ENCODE assay signal across 1 cellular context in the genomic region with DNA sequence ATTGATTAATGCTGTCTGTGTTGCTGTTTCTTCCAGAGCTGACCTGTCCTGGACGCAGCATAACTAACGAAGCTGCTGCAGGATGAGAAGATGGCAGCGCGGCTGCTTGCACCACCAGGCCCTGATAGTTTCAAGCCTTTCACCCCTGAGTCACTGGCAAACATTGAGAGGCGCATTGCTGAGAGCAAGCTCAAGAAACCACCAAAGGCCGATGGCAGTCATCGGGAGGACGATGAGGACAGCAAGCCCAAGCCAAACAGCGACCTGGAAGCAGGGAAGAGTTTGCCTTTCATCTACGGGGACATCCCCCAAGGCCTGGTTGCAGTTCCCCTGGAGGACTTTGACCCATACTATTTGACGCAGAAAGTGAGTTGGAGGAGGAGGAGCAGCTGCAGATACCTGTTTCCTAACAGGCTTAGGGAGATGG.
TF ChIP-seq lines count a peak whose summit lies in the region.

No MANE protein-coding gene starts in this region.

TF ChIP-seq in WTC11, 78 proteins besides CTCF, POLR2A, EP300 and RAD21:
- TF ChIP-seq, protein P1, sequence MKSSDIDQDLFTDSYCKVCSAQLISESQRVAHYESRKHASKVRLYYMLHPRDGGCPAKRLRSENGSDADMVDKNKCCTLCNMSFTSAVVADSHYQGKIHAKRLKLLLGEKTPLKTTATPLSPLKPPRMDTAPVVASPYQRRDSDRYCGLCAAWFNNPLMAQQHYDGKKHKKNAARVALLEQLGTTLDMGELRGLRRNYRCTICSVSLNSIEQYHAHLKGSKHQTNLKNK (CRISPR knock-in tag; IDR thresholded peaks at IDR 0.05): no peak
- no peak for TF ChIP-seq ZNF416 (CRISPR knock-in tag; IDR thresholded peaks at IDR 0.05)
- no peak for TF ChIP-seq ELF4 (CRISPR knock-in tag; IDR thresholded peaks at IDR 0.05; ENCODE audit: low read depth)
- TF ChIP-seq GRHL2 (CRISPR knock-in tag; IDR thresholded peaks at IDR 0.05; ENCODE audit: insufficient replicate concordance, severe bottlenecking): no peak
- TF ChIP-seq, protein P2, sequence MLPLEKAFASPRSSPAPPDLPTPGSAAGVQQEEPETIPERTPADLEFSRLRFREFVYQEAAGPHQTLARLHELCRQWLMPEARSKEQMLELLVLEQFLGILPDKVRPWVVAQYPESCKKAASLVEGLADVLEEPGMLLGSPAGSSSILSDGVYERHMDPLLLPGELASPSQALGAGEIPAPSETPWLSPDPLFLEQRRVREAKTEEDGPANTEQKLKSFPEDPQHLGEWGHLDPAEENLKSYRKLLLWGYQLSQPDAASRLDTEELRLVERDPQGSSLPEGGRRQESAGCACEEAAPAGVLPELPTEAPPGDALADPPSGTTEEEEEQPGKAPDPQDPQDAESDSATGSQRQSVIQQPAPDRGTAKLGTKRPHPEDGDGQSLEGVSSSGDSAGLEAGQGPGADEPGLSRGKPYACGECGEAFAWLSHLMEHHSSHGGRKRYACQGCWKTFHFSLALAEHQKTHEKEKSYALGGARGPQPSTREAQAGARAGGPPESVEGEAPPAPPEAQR (CRISPR knock-in tag; IDR thresholded peaks at IDR 0.05): no peak
- no peak for TF ChIP-seq SMAD4 (CRISPR knock-in tag; IDR thresholded peaks at IDR 0.05)
